8 cellular contexts compared by ENCODE assay signal in genomic region chr1:148333875-148334338, GRCh38.
DNase-seq lines count a peak whose midpoint lies in the region; ATAC-seq, FAIRE-seq and TF ChIP-seq lines count a peak whose summit lies in the region.

No MANE protein-coding gene starts in this region.

- no peak for DNase-seq in DND-41
- DNase-seq in PC-9 = no peak
- DNase-seq in endothelial cell of umbilical vein (ENCODE audit: low read depth, low spot score) = no peak
- no peak for DNase-seq in osteocyte (ENCODE audit: extremely low spot score, unreplicated experiment)
- DNase-seq in NCI-H1436 treated with DMSO at 0.1 percent for 48 hours (lab: John Stamatoyannopoulos, UW) = no peak
- DNase-seq in A172 (ENCODE audit: low spot score) = no peak

- no peak overlapping the region for H3K27ac ChIP-seq in DND-41 (ENCODE audit: low read length)
- peak overlapping the region; percentile 96 for H3K27ac ChIP-seq in PC-9
- no peak overlapping the region for H3K27ac ChIP-seq in endothelial cell of umbilical vein (ENCODE audit: insufficient read depth, low read depth, low read length)

- no peaks in the 10 kb centered on the region for H3K9me3 Mint-ChIP-seq in osteocyte (ENCODE audit: unreplicated experiment)

- H3K9ac ChIP-seq in DND-41 (ENCODE audit: low read depth, low read length) = no peak overlapping the region
- no peak overlapping the region for H3K9ac ChIP-seq in endothelial cell of umbilical vein (replicated peaks; ENCODE audit: extremely low read depth, insufficient read depth, low read length)

- no peak for ATAC-seq in DND-41 (ENCODE audit: insufficient read depth, low read depth)
- no peak for ATAC-seq in HG02970 (IDR thresholded peaks at IDR 0.05; ENCODE audit: low FRiP score, unreplicated experiment)
- ATAC-seq in HG02852 (IDR thresholded peaks at IDR 0.05; ENCODE audit: unreplicated experiment) = no peak

- peaks cover 13% of the 10 kb centered on the region for H3K4me1 Mint-ChIP-seq in osteocyte (ENCODE audit: unreplicated experiment)

- dilution Hi-C loops in endothelial cell of umbilical vein (cut with MboI; ENCODE audit: extremely low pct_ligation_motif_present, low sequenced_read_pairs) = no loop called here

- no peaks in the 10 kb centered on the region for H3K9me1 ChIP-seq in endothelial cell of umbilical vein (replicated peaks; ENCODE audit: control insufficient read depth, extremely low read depth, insufficient read depth, low read length)

- peak overlapping the region; percentile 58; the same call in 1 of the 2 replicates for H3K4me2 ChIP-seq in DND-41 (ENCODE audit: insufficient read depth, low read length)
- H3K4me2 ChIP-seq in PC-9 = peak overlapping the region; percentile 86
- peak overlapping the region; percentile 39 for H3K4me2 ChIP-seq in endothelial cell of umbilical vein (ENCODE audit: insufficient read depth, low read length)

- H4K20me1 ChIP-seq in DND-41 (ENCODE audit: insufficient read depth, low read length) (no peaks in the 10 kb centered on the region), PC-9 (ENCODE audit: insufficient read depth) (no peaks in the 10 kb centered on the region), endothelial cell of umbilical vein (replicated peaks; ENCODE audit: control insufficient read depth, extremely low read depth, insufficient read depth, low read length) (no peaks in the 10 kb centered on the region)

- intact Hi-C loops in PC-9 (cut with micrococcal nuclease; ENCODE audit: unreplicated experiment) = loop anchor here (2.0 kb wide), 2 partner anchors 29 to 71 kb away; no protein-coding TSS in a partner anchor
- intact Hi-C loops in endothelial cell of umbilical vein (cut with micrococcal nuclease) = loop anchor here (5.0 kb wide), 1 partner anchor 38 kb away; no protein-coding TSS in a partner anchor

- CTCF ChIA-PET in PC-9 (lab: Charles Lee) = interaction anchor here (0.8 kb wide), 1 partner anchor 70 kb away, joined by 5 read pairs; no protein-coding TSS in a partner anchor
- CTCF ChIA-PET in endothelial cell of umbilical vein (lab: Charles Lee) = interaction anchor here (0.8 to 1.1 kb wide), 2 partner anchors 11 to 12 kb away, joined by 3 read pairs; no protein-coding TSS in a partner anchor

- H3K9me3 ChIP-seq in DND-41 (ENCODE audit: insufficient read depth, low read length, severe bottlenecking) (no peaks in the 10 kb centered on the region), PC-9 (ENCODE audit: insufficient read depth, low read depth) (no peaks in the 10 kb centered on the region), endothelial cell of umbilical vein (replicated peaks; ENCODE audit: control insufficient read depth, insufficient read depth, low read length) (no peaks in the 10 kb centered on the region)

- peak overlapping the region; percentile 97 for H3K27ac Mint-ChIP-seq in osteocyte (ENCODE audit: unreplicated experiment)

- no peak for TF ChIP-seq CTCF in DND-41 (IDR thresholded peaks at IDR 0.05; ENCODE audit: borderline replicate concordance, extremely low read depth, low read length, poor library complexity, severe bottlenecking)
- no peak; the same call in 1 of the 2 replicates for TF ChIP-seq CTCF in PC-9 (conservative IDR thresholded peaks at IDR 0.05)
- TF ChIP-seq CTCF in endothelial cell of umbilical vein (IDR thresholded peaks at IDR 0.05; ENCODE audit: extremely low read depth in 1 of 2, insufficient read depth in 1 of 2, low read depth in 1 of 2, low read length in 2 of 2) = no peak
- no peak for TF ChIP-seq CTCF in osteocyte (IDR thresholded peaks at IDR 0.05)

- no peaks in the 10 kb centered on the region for H3K9me2 ChIP-seq in PC-9 (ENCODE audit: insufficient read depth)

- H3K4me3 ChIP-seq in DND-41 (ENCODE audit: low read depth in 1 of 2, low read length in 2 of 2) = peak overlapping the region in 1 of 2 experiments; percentile 51; a peak in 1 of 4 replicates
- H3K4me3 ChIP-seq in PC-9 = peak overlapping the region; percentile 62
- H3K4me3 ChIP-seq in endothelial cell of umbilical vein (replicated peaks in 1 of 3; ENCODE audit: insufficient read depth in 1 of 3, low read depth in 1 of 3, low read length in 3 of 3) = peak overlapping the region in 2 of 3 experiments; percentile 12 to 34

- H3K4me3 Mint-ChIP-seq in osteocyte (ENCODE audit: unreplicated experiment) = peak overlapping the region; percentile 88

- FAIRE-seq in endothelial cell of umbilical vein (lab: Jason Lieb, UNC) = no peak

- H3F3A ChIP-seq in PC-9 (ENCODE audit: insufficient read depth, low read depth) = peaks cover 31% of the 10 kb centered on the region; the same call in 1 of the 2 replicates

- POLR2A ChIA-PET in PC-9 (lab: Charles Lee; ENCODE audit: unreplicated experiment) (interaction anchor here (0.5 to 1.1 kb wide), 7 partner anchors 30 to 553 kb away, joined by 3 to 34 read pairs (median 8); no protein-coding TSS in a partner anchor), endothelial cell of umbilical vein (lab: Charles Lee) (interaction anchor here (1.1 kb wide), 1 partner anchor 70 kb away, joined by 3 read pairs; no protein-coding TSS in a partner anchor)

- no peaks in the 10 kb centered on the region for H3K79me2 ChIP-seq in DND-41 (ENCODE audit: insufficient read depth, low read length)
- H3K79me2 ChIP-seq in PC-9 (ENCODE audit: low read depth) = no peaks in the 10 kb centered on the region
- no peaks in the 10 kb centered on the region for H3K79me2 ChIP-seq in endothelial cell of umbilical vein (ENCODE audit: control insufficient read depth, insufficient read depth, low read length)

- BruUV-seq in PC-9 (replicated peaks; lab: Mats Ljungman, UMichigan) (no TSS peak), endothelial cell of umbilical vein (replicated peaks; lab: Mats Ljungman, UMichigan) (no TSS peak)

- peaks cover 51% of the 10 kb centered on the region for H3K27me3 Mint-ChIP-seq in osteocyte (ENCODE audit: unreplicated experiment)

- TF ChIP-seq POLR2A in endothelial cell of umbilical vein (IDR thresholded peaks at IDR 0.05; ENCODE audit: low read depth, low read length) = no peak

- H3K36me3 ChIP-seq in DND-41 (ENCODE audit: insufficient read depth, low read length) (no peaks in the 10 kb centered on the region), PC-9 (ENCODE audit: low read depth) (no peaks in the 10 kb centered on the region), endothelial cell of umbilical vein (ENCODE audit: control insufficient read depth in 2 of 2, extremely low read depth in 1 of 2, insufficient read depth in 2 of 2, low read length in 2 of 2) (no peaks in the 10 kb centered on the region)

- H3K27me3 ChIP-seq in DND-41 (ENCODE audit: insufficient read depth, low read length, poor library complexity) (peaks cover 30% of the 10 kb centered on the region), PC-9 (ENCODE audit: insufficient read depth, low read depth) (no peaks in the 10 kb centered on the region), endothelial cell of umbilical vein (ENCODE audit: control insufficient read depth in 2 of 2, insufficient read depth in 2 of 2, low read length in 2 of 2) (peaks cover 16 to 28% of the 10 kb centered on the region in 2 experiments)

- H3K36me3 Mint-ChIP-seq in osteocyte (ENCODE audit: unreplicated experiment) = no peaks in the 10 kb centered on the region

- H2AFZ ChIP-seq in DND-41 (ENCODE audit: low read depth, low read length) (0 out of 2 replicates have a peak overlapping the region, but pooled peaks have one; percentile 62), PC-9 (peak overlapping the region; percentile 82), endothelial cell of umbilical vein (ENCODE audit: low read depth, low read length) (no peak overlapping the region)

- H3K4me1 ChIP-seq in DND-41 (ENCODE audit: insufficient read depth, low read length) (peaks cover 8% of the 10 kb centered on the region), PC-9 (replicated peaks; ENCODE audit: insufficient read depth) (peaks cover 14% of the 10 kb centered on the region), endothelial cell of umbilical vein (ENCODE audit: control insufficient read depth, extremely low read depth, insufficient read depth, low read length) (peaks cover 10% of the 10 kb centered on the region)

TF ChIP-seq in endothelial cell of umbilical vein, 7 proteins besides CTCF, POLR2A, EP300 and RAD21:
- no peak for TF ChIP-seq GATA2 (IDR thresholded peaks at IDR 0.05; ENCODE audit: insufficient read depth, insufficient read length, low read depth, low read length)
- TF ChIP-seq EZH2 (IDR thresholded peaks at IDR 0.05; ENCODE audit: borderline replicate concordance, low read depth, low read length, severe bottlenecking) = no peak
- no peak for TF ChIP-seq POLR2AphosphoS5 (IDR thresholded peaks at IDR 0.05; ENCODE audit: insufficient read depth, low read depth, low read length)
TF ChIP-seq in endothelial cell of umbilical vein: peak in this region for 0.
